Comparison of ENCODE assay signal across 14 cellular contexts in genomic region chr14:92481386-92481785, GRCh38. TPM values are rescaled to one million over a fixed set of nuclear protein-coding genes. Genes with fewer than 3 reads are reported as not detected.
DNase-seq lines count a peak whose midpoint lies in the region; ATAC-seq and TF ChIP-seq lines count a peak whose summit lies in the region.
"Had no signal": no experiment of that assay in that cellular context is flagged by ENCODE, and none has a peak within 500 bp of the region (broad histone marks: within the 10 kb centered on the region; RNA-seq: fewer than 3 reads in every experiment).

No MANE protein-coding gene starts in this region.

- H3K9me2 ChIP-seq in hepatocyte (replicated peaks; ENCODE audit: insufficient read depth) = no peaks in the 10 kb centered on the region

- no peaks in the 10 kb centered on the region for H3K4me1 Mint-ChIP-seq in stimulated activated effector memory CD8-positive, alpha-beta T cell treated with anti-CD3 and anti-CD28 coated beads, Interleukin-12 subunit alpha, Interleukin-12 subunit beta, amount 100 ng/mL, for 72 hours
- H3K4me1 Mint-ChIP-seq: activated naive CD4-positive, alpha-beta T cell treated with anti-CD3 and anti-CD28 coated beads, Interleukin-2, amount 10 ng/mL, durations not matched to agents 7 days and 5 days had no signal

- intact Hi-C loops in heart right ventricle (cut with DNase I) = no loop called here
- intact Hi-C loops in cardiac septum (cut with DNase I) = no loop called here

- WGBS in heart right ventricle, 2 donors = 40 to 49% methylated on average over 1 of the region's 1 CpG
- 61% methylated on average over 1 of the region's 1 CpG for WGBS in hepatocyte (ENCODE audit: low lambda C conversion rate, missing lambda C conversion rate)

- H2AFZ ChIP-seq in hepatocyte = no peak overlapping the region
- H2AFZ ChIP-seq: neural progenitor cell had no signal

- H3K4me1 ChIP-seq in heart right ventricle (peaks cover 0 to 19% (median 10%) of the 10 kb centered on the region in 9 donors), hepatocyte (ENCODE audit: insufficient read depth) (no peaks in the 10 kb centered on the region)
- H3K4me1 ChIP-seq: neural progenitor cell had no signal

- H3K27ac Mint-ChIP-seq in stimulated activated effector memory CD8-positive, alpha-beta T cell treated with anti-CD3 and anti-CD28 coated beads, Interleukin-12 subunit alpha, Interleukin-12 subunit beta, amount 100 ng/mL, for 72 hours = no peak overlapping the region
- H3K27ac Mint-ChIP-seq: activated naive CD4-positive, alpha-beta T cell treated with anti-CD3 and anti-CD28 coated beads, Interleukin-2, amount 10 ng/mL, durations not matched to agents 7 days and 5 days had no signal

- H3K27me3 ChIP-seq in heart right ventricle (peaks cover 0 to 3% (median 0%) of the 10 kb centered on the region in 7 donors), hepatocyte (no peaks in the 10 kb centered on the region)
- H3K27me3 ChIP-seq: neural progenitor cell had no signal

- H3K4me2 ChIP-seq in hepatocyte = no peak overlapping the region
- H3K4me2 ChIP-seq: neural progenitor cell had no signal

- H3K36me3 ChIP-seq in heart right ventricle (no peaks in the 10 kb centered on the region), hepatocyte (replicated peaks; ENCODE audit: insufficient read depth, low read depth) (no peaks in the 10 kb centered on the region)
- H3K36me3 ChIP-seq: neural progenitor cell had no signal

- ATAC-seq in heart right ventricle = peak in 1 of 8 donors; percentile 38
- ATAC-seq in stimulated activated effector memory CD8-positive, alpha-beta T cell treated with anti-CD3 and anti-CD28 coated beads, Interleukin-12 subunit alpha, Interleukin-12 subunit beta, amount 100 ng/mL, for 72 hours = no peak

- H3K9me3 ChIP-seq in heart right ventricle = no peaks in the 10 kb centered on the region
- H3K9me3 ChIP-seq in hepatocyte (ENCODE audit: low read depth) = no peaks in the 10 kb centered on the region

- DNase-seq in heart right ventricle = no peak
- DNase-seq in cardiac septum (ENCODE audit: low spot score) = no peak
- peak; percentile 56 for DNase-seq in astrocyte of the hippocampus (ENCODE audit: low read depth, low spot score)
- no peak for DNase-seq in hepatocyte (ENCODE audit: low spot score)
- no peak for DNase-seq in stimulated activated effector memory CD8-positive, alpha-beta T cell treated with anti-CD3 and anti-CD28 coated beads, Interleukin-12 subunit alpha, Interleukin-12 subunit beta, amount 100 ng/mL, for 72 hours (ENCODE audit: low spot score in 2 of 2)
- no peak for DNase-seq in DMS53 treated with DMSO at 0.1 percent for 48 hours (lab: John Stamatoyannopoulos, UW; ENCODE audit: unreplicated experiment)
- DNase-seq in DMS114 treated with DMSO at 0.1 percent for 48 hours (lab: John Stamatoyannopoulos, UW; ENCODE audit: unreplicated experiment) = no peak
- no peak for DNase-seq in stimulated activated naive CD4-positive, alpha-beta T cell treated with Interleukin-2 at 50 U/mL for 16 hours (lab: John Stamatoyannopoulos, UW)
- DNase-seq: activated naive CD4-positive, alpha-beta T cell treated with anti-CD3 and anti-CD28 coated beads, Interleukin-2, amount 10 ng/mL, durations not matched to agents 7 days and 5 days; cortex of kidney; DND-41; NCI-H1092 treated with DMSO at 0.1 percent for 48 hours; trophoblast cell had no signal

- no peaks in the 10 kb centered on the region for H4K20me1 ChIP-seq in hepatocyte (ENCODE audit: insufficient read depth, poor library complexity, severe bottlenecking)

- peak overlapping the region in 1 of 10 donors; percentile 5 for H3K27ac ChIP-seq in heart right ventricle
- no peak overlapping the region for H3K27ac ChIP-seq in hepatocyte
- H3K27ac ChIP-seq: neural progenitor cell had no signal

- H3K79me2 ChIP-seq in hepatocyte = no peaks in the 10 kb centered on the region

- H3K9me3 Mint-ChIP-seq in stimulated activated effector memory CD8-positive, alpha-beta T cell treated with anti-CD3 and anti-CD28 coated beads, Interleukin-12 subunit alpha, Interleukin-12 subunit beta, amount 100 ng/mL, for 72 hours = peaks cover 2% of the 10 kb centered on the region
- H3K9me3 Mint-ChIP-seq: activated naive CD4-positive, alpha-beta T cell treated with anti-CD3 and anti-CD28 coated beads, Interleukin-2, amount 10 ng/mL, durations not matched to agents 7 days and 5 days had no signal

- H3K4me3 ChIP-seq in heart right ventricle (no peak overlapping the region), hepatocyte (no peak overlapping the region)
- H3K4me3 ChIP-seq: neural progenitor cell had no signal

- TF ChIP-seq CTCF in heart right ventricle (IDR thresholded peaks at IDR 0.05) = peak in 5 of 9 donors; percentile 18 to 42 (median 31)
- TF ChIP-seq CTCF in hepatocyte (IDR thresholded peaks at IDR 0.05; ENCODE audit: poor library complexity) = peak; percentile 29

- no peaks in the 10 kb centered on the region for H3K36me3 Mint-ChIP-seq in stimulated activated effector memory CD8-positive, alpha-beta T cell treated with anti-CD3 and anti-CD28 coated beads, Interleukin-12 subunit alpha, Interleukin-12 subunit beta, amount 100 ng/mL, for 72 hours
- H3K36me3 Mint-ChIP-seq: activated naive CD4-positive, alpha-beta T cell treated with anti-CD3 and anti-CD28 coated beads, Interleukin-2, amount 10 ng/mL, durations not matched to agents 7 days and 5 days; neural progenitor cell had no signal

- no peak overlapping the region for H3K4me3 Mint-ChIP-seq in stimulated activated effector memory CD8-positive, alpha-beta T cell treated with anti-CD3 and anti-CD28 coated beads, Interleukin-12 subunit alpha, Interleukin-12 subunit beta, amount 100 ng/mL, for 72 hours
- H3K4me3 Mint-ChIP-seq: activated naive CD4-positive, alpha-beta T cell treated with anti-CD3 and anti-CD28 coated beads, Interleukin-2, amount 10 ng/mL, durations not matched to agents 7 days and 5 days; neural progenitor cell had no signal

RNA-seq across cellular contexts. Expression of gene RIN3, which starts 32.2 kb away (rescaled TPM):
- total RNA-seq in heart right ventricle = 10 to 100 TPM in 8 of 10 donors, 1 to 10 TPM in 2; 9.4 to 24.0 (median 12.7) TPM
- 1 to 10 TPM; 7.2 to 9.0 TPM for polyA plus RNA-seq in heart right ventricle
- 12.1 TPM for total RNA-seq in cardiac septum
- total RNA-seq in hepatocyte = 4.2 and 4.7 TPM in 2 replicates
- 8.6 and 11.8 TPM in 2 replicates for polyA plus RNA-seq in hepatocyte
